11 cellular contexts compared by ENCODE assay signal in the genomic region with DNA sequence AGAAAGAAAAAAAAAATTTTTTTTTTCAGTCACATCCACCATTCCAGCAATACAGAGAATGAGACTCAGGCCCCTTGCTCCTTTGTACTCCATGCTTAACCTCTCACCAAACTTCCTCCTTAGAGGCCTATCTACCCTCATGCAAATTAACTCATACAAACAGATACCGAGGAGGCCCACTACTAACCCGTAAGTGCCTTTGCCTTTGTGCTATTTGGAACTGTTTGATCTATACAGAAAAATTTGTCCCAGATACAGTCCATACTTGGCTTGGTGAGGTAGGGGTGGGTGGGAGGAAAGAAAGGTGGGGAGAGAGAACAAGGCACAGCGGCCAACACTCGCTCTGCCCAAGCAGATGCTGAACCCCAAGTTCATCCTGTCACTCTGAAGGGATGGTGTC.
DNase-seq lines count a peak whose midpoint lies in the region; ATAC-seq, FAIRE-seq and TF ChIP-seq lines count a peak whose summit lies in the region.
"Had no signal": no experiment of that assay in that cellular context is flagged by ENCODE, and none has a peak within 500 bp of the region (broad histone marks: within the 10 kb centered on the region; RNA-seq: fewer than 3 reads in every experiment).

No MANE protein-coding gene starts in this region.

- DNase-seq in cardiac muscle cell (ENCODE audit: low read depth in 1 of 2, low spot score in 1 of 2) (no peak), cardiac septum (ENCODE audit: low spot score) (no peak), GM12878 (ENCODE audit: low read depth, low spot score) (no peak), DMS53 treated with DMSO at 0.1 percent for 48 hours (lab: John Stamatoyannopoulos, UW; ENCODE audit: unreplicated experiment) (no peak), anterior cingulate cortex (lab: John Stamatoyannopoulos, UW) (no peak), NCI-H2227 treated with DMSO at 0.1 percent for 48 hours (lab: John Stamatoyannopoulos, UW) (no peak), NCI-H2107 (lab: John Stamatoyannopoulos, UW) (no peak)
- DNase-seq: NCI-H1417 had no signal

- SMC1A ChIA-PET in GM12878 (lab: Charles Lee; ENCODE audit: uncharacterized antibody, unreplicated experiment) = interaction anchor here (0.7 to 13.3 kb wide), 8 partner anchors 9 to 82 kb away, joined by 3 to 283 read pairs (median 26); no protein-coding TSS in a partner anchor

- BruUV-seq in GM12878 (replicated peaks; lab: Mats Ljungman, UMichigan) = no TSS peak

- RAD21 ChIA-PET in GM12878 (lab: Charles Lee; ENCODE audit: unreplicated experiment) = interaction anchor here (1.4 to 14.4 kb wide), 8 partner anchors 13 to 94 kb away, joined by 5 to 241 read pairs (median 24); a partner anchor contains a TSS

- 2% methylated on average over 4 of the region's 4 CpGs for WGBS in GM12878 (ENCODE audit: insufficient coverage, insufficient replicate concordance, low lambda C conversion rate, missing lambda C conversion rate)

- H3K9ac ChIP-seq in GM12878 (ENCODE audit: control insufficient read depth, insufficient read depth, low read length) = peak overlapping the region; percentile 61

- H3K27ac ChIP-seq in cardiac muscle cell (peak overlapping the region; percentile 93), GM12878 (ENCODE audit: control insufficient read depth, insufficient read depth) (peak overlapping the region; percentile 93)
- H3K27ac ChIP-seq: VCaP had no signal

- no peaks in the 10 kb centered on the region for H3K79me2 ChIP-seq in GM12878 (ENCODE audit: control insufficient read depth, insufficient read depth, low read length)

- no peak overlapping the region; the same call in 1 of the 2 replicates for H2AFZ ChIP-seq in GM12878 (ENCODE audit: control insufficient read depth, low read depth, low read length)

- TF ChIP-seq CTCF in cardiac muscle cell (IDR thresholded peaks at IDR 0.05; ENCODE audit: low read depth, low read length) = no peak
- no peak for TF ChIP-seq CTCF in GM12878 (IDR thresholded peaks at IDR 0.05 in 2 of 3, conservative IDR thresholded peaks at IDR 0.05 in 1 of 3; ENCODE audit: control insufficient read depth in 2 of 3, extremely low read depth in 1 of 3, insufficient read depth in 1 of 3, low read depth in 3 of 3, low read length in 3 of 3)

- H3K36me3 ChIP-seq in cardiac muscle cell (no peaks in the 10 kb centered on the region), GM12878 (ENCODE audit: control insufficient read depth in 2 of 2, insufficient read depth in 2 of 2, low read length in 1 of 2) (no peaks in the 10 kb centered on the region)

- in situ Hi-C loops in GM12878 (cut with MboI) = loop anchor here (5.0 kb wide), 1 partner anchor 53 kb away; no protein-coding TSS in a partner anchor

- no peak for TF ChIP-seq RAD21 in GM12878 (IDR thresholded peaks at IDR 0.05; ENCODE audit: insufficient read depth, low read depth, low read length)

- H3K4me3 ChIP-seq in cardiac muscle cell (no peak overlapping the region), GM12878 (peak overlapping the region; percentile 47; the same call in 1 of the 2 replicates)

- H3K27me3 ChIP-seq in cardiac muscle cell (no peaks in the 10 kb centered on the region), GM12878 (replicated peaks in 1 of 2; ENCODE audit: control insufficient read depth in 2 of 2, insufficient read depth in 2 of 2, low read length in 1 of 2) (no peaks in the 10 kb centered on the region)

- CTCF ChIA-PET in GM12878 (lab: Yijun Ruan, JAX) = interaction anchor here (1.1 to 8.7 kb wide), 6 partner anchors 13 to 89 kb away, joined by 3 to 124 read pairs (median 15); no protein-coding TSS in a partner anchor

- H3K4me1 ChIP-seq in cardiac muscle cell (ENCODE audit: low read depth) = peaks cover 64% of the 10 kb centered on the region
- peaks cover 63% of the 10 kb centered on the region for H3K4me1 ChIP-seq in GM12878 (ENCODE audit: control insufficient read depth, insufficient read depth, low read length)

- H3K4me2 ChIP-seq in GM12878 (ENCODE audit: control insufficient read depth, insufficient read depth) = peak overlapping the region; percentile 39

- POLR2A ChIA-PET in GM12878 (lab: Charles Lee) = interaction anchor here (1.0 to 11.9 kb wide), 4 partner anchors 11 to 85 kb away, joined by 3 to 117 read pairs (median 4); no protein-coding TSS in a partner anchor

- TF ChIP-seq EP300 in GM12878 (IDR thresholded peaks at IDR 0.05; ENCODE audit: borderline replicate concordance in 1 of 2, control insufficient read depth in 1 of 2, low read depth in 2 of 2, low read length in 2 of 2) = no peak

- ATAC-seq in HG03135 (IDR thresholded peaks at IDR 0.05; ENCODE audit: unreplicated experiment) (peak; percentile 20), GM12878 (peak; percentile 43)

- FAIRE-seq in GM12878 (lab: Jason Lieb, UNC) = peak; percentile 84
- FAIRE-seq: urothelium cell line had no signal

- peak; percentile 24; the same call in 1 of the 2 replicates for TF ChIP-seq POLR2A in GM12878 (IDR thresholded peaks at IDR 0.05; ENCODE audit: low read depth, low read length)

- H4K20me1 ChIP-seq in GM12878 (ENCODE audit: control insufficient read depth, insufficient read depth) = no peaks in the 10 kb centered on the region

- intact Hi-C loops in cardiac septum (cut with DNase I) = no loop called here
- intact Hi-C loops in GM12878 (cut with micrococcal nuclease; ENCODE audit: unreplicated experiment) = no loop called here

- no peaks in the 10 kb centered on the region for H3K9me3 ChIP-seq in cardiac muscle cell (ENCODE audit: low read depth)
- no peaks in the 10 kb centered on the region for H3K9me3 ChIP-seq in GM12878 (replicated peaks; ENCODE audit: control insufficient read depth, insufficient read depth, low read length)

TF ChIP-seq in GM12878, 131 proteins besides CTCF, POLR2A, EP300 and RAD21 (continues in another document):
- TF ChIP-seq, protein P1, sequence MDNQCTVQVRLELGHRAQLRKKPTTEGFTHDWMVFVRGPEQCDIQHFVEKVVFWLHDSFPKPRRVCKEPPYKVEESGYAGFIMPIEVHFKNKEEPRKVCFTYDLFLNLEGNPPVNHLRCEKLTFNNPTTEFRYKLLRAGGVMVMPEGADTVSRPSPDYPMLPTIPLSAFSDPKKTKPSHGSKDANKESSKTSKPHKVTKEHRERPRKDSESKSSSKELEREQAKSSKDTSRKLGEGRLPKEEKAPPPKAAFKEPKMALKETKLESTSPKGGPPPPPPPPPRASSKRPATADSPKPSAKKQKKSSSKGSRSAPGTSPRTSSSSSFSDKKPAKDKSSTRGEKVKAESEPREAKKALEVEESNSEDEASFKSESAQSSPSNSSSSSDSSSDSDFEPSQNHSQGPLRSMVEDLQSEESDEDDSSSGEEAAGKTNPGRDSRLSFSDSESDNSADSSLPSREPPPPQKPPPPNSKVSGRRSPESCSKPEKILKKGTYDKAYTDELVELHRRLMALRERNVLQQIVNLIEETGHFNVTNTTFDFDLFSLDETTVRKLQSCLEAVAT (IDR thresholded peaks at IDR 0.05) = peak; percentile 31; the same call in 1 of the 2 replicates
- TF ChIP-seq, protein P2, sequence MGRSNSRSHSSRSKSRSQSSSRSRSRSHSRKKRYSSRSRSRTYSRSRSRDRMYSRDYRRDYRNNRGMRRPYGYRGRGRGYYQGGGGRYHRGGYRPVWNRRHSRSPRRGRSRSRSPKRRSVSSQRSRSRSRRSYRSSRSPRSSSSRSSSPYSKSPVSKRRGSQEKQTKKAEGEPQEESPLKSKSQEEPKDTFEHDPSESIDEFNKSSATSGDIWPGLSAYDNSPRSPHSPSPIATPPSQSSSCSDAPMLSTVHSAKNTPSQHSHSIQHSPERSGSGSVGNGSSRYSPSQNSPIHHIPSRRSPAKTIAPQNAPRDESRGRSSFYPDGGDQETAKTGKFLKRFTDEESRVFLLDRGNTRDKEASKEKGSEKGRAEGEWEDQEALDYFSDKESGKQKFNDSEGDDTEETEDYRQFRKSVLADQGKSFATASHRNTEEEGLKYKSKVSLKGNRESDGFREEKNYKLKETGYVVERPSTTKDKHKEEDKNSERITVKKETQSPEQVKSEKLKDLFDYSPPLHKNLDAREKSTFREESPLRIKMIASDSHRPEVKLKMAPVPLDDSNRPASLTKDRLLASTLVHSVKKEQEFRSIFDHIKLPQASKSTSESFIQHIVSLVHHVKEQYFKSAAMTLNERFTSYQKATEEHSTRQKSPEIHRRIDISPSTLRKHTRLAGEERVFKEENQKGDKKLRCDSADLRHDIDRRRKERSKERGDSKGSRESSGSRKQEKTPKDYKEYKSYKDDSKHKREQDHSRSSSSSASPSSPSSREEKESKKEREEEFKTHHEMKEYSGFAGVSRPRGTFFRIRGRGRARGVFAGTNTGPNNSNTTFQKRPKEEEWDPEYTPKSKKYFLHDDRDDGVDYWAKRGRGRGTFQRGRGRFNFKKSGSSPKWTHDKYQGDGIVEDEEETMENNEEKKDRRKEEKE (IDR thresholded peaks at IDR 0.05) = no peak
- no peak for TF ChIP-seq POLR2AphosphoS2 (IDR thresholded peaks at IDR 0.05; ENCODE audit: low read depth, low read length)
- peak; percentile 84; the same call in 2 of the 3 replicates for TF ChIP-seq POU2F2 (IDR thresholded peaks at IDR 0.05; ENCODE audit: borderline replicate concordance, low read depth, low read length)
- TF ChIP-seq ATF7 (IDR thresholded peaks at IDR 0.05; ENCODE audit: low read depth) = no peak
- peak; percentile 43; the same call in 1 of the 2 replicates for TF ChIP-seq CBX5 (IDR thresholded peaks at IDR 0.05; ENCODE audit: low read depth)
- TF ChIP-seq POLR2AphosphoS5 (IDR thresholded peaks at IDR 0.05; ENCODE audit: low read length) = no peak
- 0 out of 2 replicates have a peak, but pooled peaks have one; percentile 10 for TF ChIP-seq JUNB (IDR thresholded peaks at IDR 0.05)
- TF ChIP-seq CREB1 (IDR thresholded peaks at IDR 0.05; ENCODE audit: low read depth) = peak; percentile 18; the same call in 1 of the 2 replicates
- TF ChIP-seq, protein P3, sequence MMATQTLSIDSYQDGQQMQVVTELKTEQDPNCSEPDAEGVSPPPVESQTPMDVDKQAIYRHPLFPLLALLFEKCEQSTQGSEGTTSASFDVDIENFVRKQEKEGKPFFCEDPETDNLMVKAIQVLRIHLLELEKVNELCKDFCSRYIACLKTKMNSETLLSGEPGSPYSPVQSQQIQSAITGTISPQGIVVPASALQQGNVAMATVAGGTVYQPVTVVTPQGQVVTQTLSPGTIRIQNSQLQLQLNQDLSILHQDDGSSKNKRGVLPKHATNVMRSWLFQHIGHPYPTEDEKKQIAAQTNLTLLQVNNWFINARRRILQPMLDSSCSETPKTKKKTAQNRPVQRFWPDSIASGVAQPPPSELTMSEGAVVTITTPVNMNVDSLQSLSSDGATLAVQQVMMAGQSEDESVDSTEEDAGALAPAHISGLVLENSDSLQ (IDR thresholded peaks at IDR 0.05) = peak; percentile 36; the same call in 1 of the 2 replicates
- TF ChIP-seq YY1 (IDR thresholded peaks at IDR 0.05; ENCODE audit: low read depth, low read length) = 0 out of 2 replicates have a peak, but pooled peaks have one; percentile 32
- peak; percentile 29; the same call in 1 of the 2 replicates for TF ChIP-seq ZNF384 (IDR thresholded peaks at IDR 0.05; ENCODE audit: borderline replicate concordance, low read depth, low read length)
- TF ChIP-seq SRF (IDR thresholded peaks at IDR 0.05; ENCODE audit: low read depth in 2 of 2, low read length in 2 of 2) = no peak
- peak; percentile 12; the same call in 1 of the 2 replicates for TF ChIP-seq SMC3 (IDR thresholded peaks at IDR 0.05; ENCODE audit: borderline replicate concordance, low read length)
